Comparison of ENCODE assay signal across 15 cellular contexts in the genomic region with DNA sequence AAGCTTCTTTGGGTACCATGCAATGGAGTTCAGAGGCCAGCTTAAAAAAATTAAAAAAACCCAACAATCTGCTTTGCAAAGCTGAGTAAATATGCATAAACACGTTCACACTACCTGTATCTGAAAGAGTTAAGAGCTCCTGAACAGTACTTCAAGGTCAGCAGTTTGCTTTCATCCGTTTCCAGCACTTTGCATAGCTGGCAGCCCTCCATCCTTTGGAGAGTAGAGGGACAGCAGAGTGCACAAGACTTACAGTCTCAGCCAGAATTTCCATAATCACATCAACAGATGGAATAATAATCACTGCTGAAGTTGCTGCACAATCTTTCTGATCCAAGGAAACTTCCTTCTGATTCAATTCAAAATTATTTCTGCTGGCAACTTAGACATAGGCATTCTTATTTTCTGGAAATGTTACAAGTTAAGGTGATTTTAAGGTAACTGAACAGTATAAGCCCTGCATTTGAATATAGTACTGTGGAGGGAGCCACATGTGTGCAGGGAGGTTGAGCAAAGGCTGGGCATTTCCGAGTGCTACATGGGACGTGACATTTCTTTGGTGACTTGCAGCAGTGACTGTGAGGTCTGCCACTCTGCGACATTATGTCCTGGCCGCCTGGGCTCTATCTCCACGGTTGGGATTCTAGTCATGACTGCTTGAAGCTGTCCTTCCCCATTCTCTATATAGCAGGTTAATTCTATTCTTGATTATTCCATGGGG.
DNase-seq lines count a peak whose midpoint lies in the region; ATAC-seq and TF ChIP-seq lines count a peak whose summit lies in the region.
"Had no signal": no experiment of that assay in that cellular context is flagged by ENCODE, and none has a peak within 500 bp of the region (broad histone marks: within the 10 kb centered on the region; RNA-seq: fewer than 3 reads in every experiment).

No MANE protein-coding gene starts in this region.

- H3K4me3 ChIP-seq in psoas muscle, result no peak overlapping the region

- H3K27me3 ChIP-seq in psoas muscle (ENCODE audit: insufficient read depth in 3 of 3, low read length in 2 of 3), result no peaks in the 10 kb centered on the region
- H3K27me3 ChIP-seq: BE2C, neutrophil had no signal

- H3K27ac ChIP-seq in psoas muscle, result peak overlapping the region; percentile 6
- H3K27ac ChIP-seq: neutrophil had no signal

- intact Hi-C loops in psoas muscle (cut with DNase I), result loop anchor here in 1 of 2 donors (5.0 kb wide), 1 partner anchor 74 kb away; a partner anchor contains a TSS

- ATAC-seq in psoas muscle (peak; percentile 62 to 75 (median 69)), GM18909 (IDR thresholded peaks at IDR 0.05; ENCODE audit: poor library complexity, unreplicated experiment) (no peak), GM19463 (IDR thresholded peaks at IDR 0.05; ENCODE audit: unreplicated experiment) (no peak)
- ATAC-seq: activated CD4-positive, CD25-positive, alpha-beta regulatory T cell treated with anti-CD3 and anti-CD28 coated beads, Interleukin-2, amount 50 U/mL, for 24 hours; Panc1; stimulated activated naive CD8-positive, alpha-beta T cell treated with anti-CD3 and anti-CD28 coated beads, Interleukin-15, amount 100 ng/mL, for 72 hours had no signal

- peaks cover 17% of the 10 kb centered on the region for H3K4me1 ChIP-seq in psoas muscle
- H3K4me1 ChIP-seq: BE2C had no signal

- no peaks in the 10 kb centered on the region for H3K36me3 ChIP-seq in psoas muscle (ENCODE audit: insufficient read depth in 1 of 2, low read depth in 1 of 2)
- H3K36me3 ChIP-seq: BE2C, neutrophil had no signal

- TF ChIP-seq CTCF in psoas muscle (IDR thresholded peaks at IDR 0.05), result no peak

- H3K9me3 ChIP-seq in psoas muscle, result no peaks in the 10 kb centered on the region
- H3K9me3 ChIP-seq: BE2C, neutrophil had no signal

- DNase-seq in NCI-H1048 (lab: John Stamatoyannopoulos, UW), result peak; percentile 68
- peak; percentile 15 for DNase-seq in NCI-H345 treated with DMSO at 0.1 percent for 48 hours (lab: John Stamatoyannopoulos, UW; ENCODE audit: unreplicated experiment)
- DNase-seq in dermis microvascular lymphatic vessel endothelial cell (ENCODE audit: low read depth in 2 of 2), result peak; percentile 20 to 28
- peak in 1 of 2 donors; percentile 15 for DNase-seq in psoas muscle
- no peak for DNase-seq in NCI-H82 (lab: John Stamatoyannopoulos, UW)
- no peak for DNase-seq in A172 (ENCODE audit: low spot score)
- DNase-seq: activated naive CD4-positive, alpha-beta T cell; BE2C; foreskin melanocyte; stimulated activated naive CD8-positive, alpha-beta T cell treated with anti-CD3 and anti-CD28 coated beads, Interleukin-15, amount 100 ng/mL, for 72 hours had no signal

- WGBS in psoas muscle, 3 donors, result 33 to 37% (median 34%) methylated on average over 7 of the region's 7 CpGs

Comparison
In these comparisons a context has a peak if more than half of its experiments do, and no peak if none do; other contexts are left out.
1. DNase-seq: peak in NCI-H1048 (single experiment), NCI-H345 treated with DMSO at 0.1 percent for 48 hours (single experiment) and dermis microvascular lymphatic vessel endothelial cell (2 of 2); none in NCI-H82 (single experiment) and A172 (single experiment).
2. ATAC-seq: peak in psoas muscle (4 of 4); none in GM18909 (single experiment) and GM19463 (single experiment).